In the genomic region with DNA sequence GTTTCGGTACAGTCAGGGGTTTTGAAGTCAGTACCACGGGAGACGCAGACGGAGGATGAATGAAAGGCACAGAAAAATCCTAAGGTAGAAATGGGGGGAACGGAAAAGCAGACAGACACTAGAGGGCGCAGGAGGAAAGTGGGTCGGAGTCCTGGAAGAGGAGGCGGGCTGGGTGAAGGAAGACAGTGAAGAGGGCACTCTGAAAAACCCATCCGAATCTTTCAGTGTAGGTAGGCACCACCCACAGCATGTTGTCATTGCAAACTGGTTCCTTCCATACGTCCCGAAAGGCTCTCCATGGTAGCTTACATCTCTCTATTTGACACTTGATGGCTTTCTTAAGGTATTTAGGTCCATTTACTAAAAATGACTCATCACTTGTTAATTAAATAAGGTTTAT, we compare ENCODE assay signal across 8 cellular contexts. TPM values are rescaled to one million over a fixed set of nuclear protein-coding genes. Genes with fewer than 3 reads are reported as not detected.
DNase-seq lines count a peak whose midpoint lies in the region; ATAC-seq and TF ChIP-seq lines count a peak whose summit lies in the region.

No MANE protein-coding gene starts in this region.

- H3K27me3 ChIP-seq in mesenchymal stem cell (ENCODE audit: control insufficient read depth in 1 of 2, insufficient read depth in 1 of 2, low read length in 2 of 2) = no peaks in the 10 kb centered on the region

- H2BK12ac ChIP-seq in mesenchymal stem cell (ENCODE audit: low read length in 2 of 2) = no peak overlapping the region

- no peak overlapping the region for H2BK5ac ChIP-seq in mesenchymal stem cell (ENCODE audit: low read depth, low read length, poor library complexity, severe bottlenecking)

- peak; percentile 58 to 64 for DNase-seq in AML-193 (lab: John Stamatoyannopoulos, UW)
- peak; percentile 64 to 81 for DNase-seq in NCI-H526 (lab: John Stamatoyannopoulos, UW)
- DNase-seq in activated CD4-positive, alpha-beta T cell treated with anti-CD3 and anti-CD28 coated beads for 48 hours = peak; percentile 83
- peak; percentile 76 for DNase-seq in coronary artery (ENCODE audit: low spot score)
- DNase-seq in mesenchymal stem cell = peak; percentile 71
- DNase-seq in stimulated activated CD8-positive, alpha-beta memory T cell treated with anti-CD3 and anti-CD28 coated beads, Interleukin-4, amount 100 ng/mL, for 4 hours (ENCODE audit: low read depth in 2 of 2, low spot score in 1 of 2) = peak; percentile 51

- ATAC-seq in GM18870 (IDR thresholded peaks at IDR 0.05; ENCODE audit: unreplicated experiment) (peak; percentile 72), HG03342 (IDR thresholded peaks at IDR 0.05; ENCODE audit: unreplicated experiment) (peak; percentile 68)

- no peak overlapping the region for H3K23ac ChIP-seq in mesenchymal stem cell (ENCODE audit: low read length in 2 of 2)

- peak; percentile 63 for TF ChIP-seq CTCF in coronary artery (IDR thresholded peaks at IDR 0.05)

- no peaks in the 10 kb centered on the region for H3K9me3 ChIP-seq in mesenchymal stem cell (ENCODE audit: control insufficient read depth, low read length)

- H3K4me1 ChIP-seq in mesenchymal stem cell (ENCODE audit: control insufficient read depth, insufficient read depth, low read depth, low read length) = peaks cover 15% of the 10 kb centered on the region

- H3K4me3 ChIP-seq in coronary artery (no peak overlapping the region), mesenchymal stem cell (ENCODE audit: insufficient read depth in 1 of 2, low read depth in 1 of 2, low read length in 2 of 2) (peak overlapping the region in 1 of 2 experiments; percentile 42)

- peaks cover 3 to 6% of the 10 kb centered on the region in 2 experiments for H3K36me3 ChIP-seq in mesenchymal stem cell (ENCODE audit: control insufficient read depth in 1 of 2, insufficient read depth in 2 of 2, low read depth in 1 of 2, low read length in 2 of 2)

- H2AK5ac ChIP-seq in mesenchymal stem cell (ENCODE audit: low read length, severe bottlenecking) = no peak overlapping the region

- no peak overlapping the region for H4K91ac ChIP-seq in mesenchymal stem cell (ENCODE audit: low read length)

- no peak overlapping the region for H2BK15ac ChIP-seq in mesenchymal stem cell (ENCODE audit: low read depth, poor library complexity, severe bottlenecking)

- no peaks in the 10 kb centered on the region for H3K79me1 ChIP-seq in mesenchymal stem cell (replicated peaks; ENCODE audit: low read length, poor library complexity, severe bottlenecking)

- peak overlapping the region; percentile 60 for H3K9ac ChIP-seq in mesenchymal stem cell (ENCODE audit: low read length)

- no peak overlapping the region for H3K18ac ChIP-seq in mesenchymal stem cell (ENCODE audit: low read depth in 1 of 2, low read length in 2 of 2)

- no peak overlapping the region for H3K4ac ChIP-seq in mesenchymal stem cell (ENCODE audit: low read depth in 1 of 2, low read length in 2 of 2)

- H2BK120ac ChIP-seq in mesenchymal stem cell (ENCODE audit: low read depth, low read length) = no peak overlapping the region

- H3K27ac ChIP-seq in coronary artery (no peak overlapping the region), mesenchymal stem cell (ENCODE audit: low read length, poor library complexity, severe bottlenecking) (no peak overlapping the region)

- WGBS in mesenchymal stem cell = 5% methylated on average over 9 of the region's 11 CpGs

- H3K14ac ChIP-seq in mesenchymal stem cell (ENCODE audit: low read length in 2 of 2) = no peak overlapping the region

- H3K4me2 ChIP-seq in mesenchymal stem cell (ENCODE audit: low read length, poor library complexity, severe bottlenecking) = peak overlapping the region; percentile 49

- no peak overlapping the region for H4K8ac ChIP-seq in mesenchymal stem cell (ENCODE audit: low read length)

- no peak overlapping the region for H2AFZ ChIP-seq in mesenchymal stem cell (ENCODE audit: low read depth, low read length)

RNA-seq across cellular contexts. Expression of gene ZNF236, which starts 18.5 kb away (rescaled TPM):
- polyA plus RNA-seq in mesenchymal stem cell (2013, experiment 1 of 2) = 7.1 TPM
- polyA plus RNA-seq in mesenchymal stem cell (2013, experiment 2 of 2) = 6.6 TPM
